2 cellular contexts compared by ENCODE assay signal in genomic region chr11:67090717-67091116, GRCh38.
TF ChIP-seq lines count a peak whose summit lies in the region.

No MANE protein-coding gene starts in this region.

TF ChIP-seq in HepG2, 621 proteins besides CTCF, POLR2A, EP300 and RAD21:
- TF ChIP-seq ZNF770 (CRISPR knock-in tag; IDR thresholded peaks at IDR 0.05) (peak; percentile 60; the same call in 1 of the 2 replicates), KLF9 (CRISPR knock-in tag; IDR thresholded peaks at IDR 0.05; ENCODE audit: low read depth) (no peak), ZNF383 (CRISPR knock-in tag; IDR thresholded peaks at IDR 0.05; ENCODE audit: borderline replicate concordance) (no peak), ZUFSP (CRISPR knock-in tag; IDR thresholded peaks at IDR 0.05; ENCODE audit: borderline replicate concordance) (no peak), RELA (CRISPR knock-in tag; IDR thresholded peaks at IDR 0.05) (no peak)
TF ChIP-seq in HepG2: peak in this region for 1.

TF ChIP-seq in H1, 55 proteins besides CTCF, POLR2A, EP300 and RAD21:
- no peak for TF ChIP-seq SP4 (IDR thresholded peaks at IDR 0.05; ENCODE audit: low read length)
TF ChIP-seq in H1: peak in this region for 0.
